In genomic region chr4:140267576-140267975, GRCh38 we compare ENCODE assay signal across 22 cellular contexts.
DNase-seq lines count a peak whose midpoint lies in the region; ATAC-seq and TF ChIP-seq lines count a peak whose summit lies in the region.
"Had no signal": no experiment of that assay in that cellular context is flagged by ENCODE, and none has a peak within 500 bp of the region (broad histone marks: within the 10 kb centered on the region; RNA-seq: fewer than 3 reads in every experiment).

No MANE protein-coding gene starts in this region.

- H3K56ac ChIP-seq in mesendoderm (ENCODE audit: low read length), result peak overlapping the region; percentile 57

- H3K36me3 ChIP-seq in mesendoderm (ENCODE audit: control insufficient read depth, insufficient read depth, low read length), result no peaks in the 10 kb centered on the region
- H3K36me3 ChIP-seq: BLaER1 treated with 17β-estradiol and CSF1 and Interleukin-3, amounts not matched to agents 10 nM and 100 nM; ovary; upper lobe of left lung had no signal

- no peak overlapping the region for H3K4ac ChIP-seq in mesendoderm (ENCODE audit: low read depth, low read length)

- no peak for TF ChIP-seq CTCF in choroid plexus epithelial cell (conservative IDR thresholded peaks at IDR 0.05; ENCODE audit: low read depth, low read length)

- no peak overlapping the region for H2BK15ac ChIP-seq in mesendoderm (replicated peaks; ENCODE audit: low read depth)

- H3K79me2 ChIP-seq in mesendoderm (ENCODE audit: control insufficient read depth, insufficient read depth, low read length), result no peaks in the 10 kb centered on the region

- no CpG with 5 or more reads among the region's 14 CpGs for WGBS in mesendoderm (ENCODE audit: extremely low coverage, insufficient coverage, low lambda C conversion rate)

- ATAC-seq in left cardiac atrium (peak in 1 of 2 donors; percentile 37), Right ventricle myocardium inferior (no peak), GM19351 (IDR thresholded peaks at IDR 0.05; ENCODE audit: unreplicated experiment) (no peak), HG02678 (IDR thresholded peaks at IDR 0.05; ENCODE audit: unreplicated experiment) (no peak)
- ATAC-seq: K562, left lobe of liver had no signal

- intact Hi-C loops in left cardiac atrium (cut with DNase I) (no loop called here), Right ventricle myocardium inferior (cut with DNase I) (no loop called here)

- H3K18ac ChIP-seq in mesendoderm (ENCODE audit: low read length), result no peak overlapping the region

- H3K79me1 ChIP-seq in mesendoderm (ENCODE audit: low read length), result no peaks in the 10 kb centered on the region

- peaks cover 2% of the 10 kb centered on the region for H3K4me1 ChIP-seq in mesendoderm (ENCODE audit: control insufficient read depth, low read depth, low read length)
- H3K4me1 ChIP-seq: upper lobe of left lung had no signal

- DNase-seq in left cardiac atrium (peak; percentile 23), Right ventricle myocardium inferior (ENCODE audit: missing footprints) (no peak), choroid plexus epithelial cell (ENCODE audit: low read depth) (peak; percentile 72), mesendoderm (peak; percentile 82), NCI-H1694 treated with DMSO at 0.1 percent for 48 hours (lab: John Stamatoyannopoulos, UW) (no peak)
- no peak for DNase-seq in stimulated activated CD4-positive, alpha-beta T cell treated with anti-CD3 and anti-CD28 coated beads, Interleukin-1b, Interleukin-23, amount 100 ng/mL, for 48 hours
- DNase-seq: activated CD4-positive, alpha-beta T cell treated with anti-CD3 and anti-CD28 coated beads for 1 hour; activated naive CD8-positive, alpha-beta T cell treated with anti-CD3 and anti-CD28 coated beads for 36 hours; dermis blood vessel endothelial cell; erythroblast; NCI-H187 treated with DMSO at 0.1 percent for 48 hours; NCI-H345; ovary; stimulated activated naive CD8-positive, alpha-beta T cell treated with anti-CD3 and anti-CD28 coated beads, Interleukin-15, Interleukin-2, amounts not matched to agents 100 U/mL and 50 U/mL, for 24 hours had no signal

- H4K5ac ChIP-seq in mesendoderm (ENCODE audit: low read length), result no peak overlapping the region

- no peak overlapping the region for H2AK5ac ChIP-seq in mesendoderm (ENCODE audit: low read length)

- no peak overlapping the region for H2BK120ac ChIP-seq in mesendoderm (ENCODE audit: low read depth, low read length)

- H3K27ac ChIP-seq in mesendoderm (ENCODE audit: low read depth, low read length), result no peak overlapping the region
- H3K27ac ChIP-seq: BLaER1 treated with 17β-estradiol and CSF1 and Interleukin-3, amounts not matched to agents 10 nM and 100 nM; HL-60; ovary; SK-N-MC had no signal

- no peak overlapping the region for H2BK5ac ChIP-seq in mesendoderm (ENCODE audit: low read length)

- no peak overlapping the region for H3K4me2 ChIP-seq in mesendoderm (ENCODE audit: low read length)
- H3K4me2 ChIP-seq: BLaER1 treated with 17β-estradiol and CSF1 and Interleukin-3, amounts not matched to agents 10 nM and 100 nM had no signal

- H3K4me3 ChIP-seq in choroid plexus epithelial cell (ENCODE audit: low read depth, low read length) (no peak overlapping the region), mesendoderm (ENCODE audit: low read length) (no peak overlapping the region)
- H3K4me3 ChIP-seq: BLaER1 treated with 17β-estradiol and CSF1 and Interleukin-3, amounts not matched to agents 10 nM and 100 nM; K562; ovary; SK-N-MC had no signal

- H4K8ac ChIP-seq in mesendoderm (ENCODE audit: low read depth, low read length), result no peak overlapping the region

- no peak overlapping the region for H3K23ac ChIP-seq in mesendoderm (ENCODE audit: low read length)

- no peak overlapping the region for H3K9ac ChIP-seq in mesendoderm (ENCODE audit: low read length)
- H3K9ac ChIP-seq: BLaER1 treated with 17β-estradiol and CSF1 and Interleukin-3, amounts not matched to agents 10 nM and 100 nM had no signal

- no peaks in the 10 kb centered on the region for H3K27me3 ChIP-seq in mesendoderm (ENCODE audit: insufficient read depth, low read length, poor library complexity)
- H3K27me3 ChIP-seq: BLaER1 treated with 17β-estradiol and CSF1 and Interleukin-3, amounts not matched to agents 10 nM and 100 nM; ovary; upper lobe of left lung had no signal

Comparison
In these comparisons a context has a peak if more than half of its experiments do, and no peak if none do; other contexts are left out.
1. DNase-seq: peak in left cardiac atrium (single experiment), choroid plexus epithelial cell (single experiment) and mesendoderm (single experiment); none in Right ventricle myocardium inferior (single experiment), NCI-H1694 treated with DMSO at 0.1 percent for 48 hours (single experiment) and stimulated activated CD4-positive, alpha-beta T cell treated with anti-CD3 and anti-CD28 coated beads, Interleukin-1b, Interleukin-23, amount 100 ng/mL, for 48 hours (single experiment).